ENCODE assay signal across 11 cellular contexts in genomic region chr2:240797914-240798313, GRCh38. TPM values are rescaled to one million over a fixed set of nuclear protein-coding genes. Genes with fewer than 3 reads are reported as not detected.
"Had no signal": no experiment of that assay in that cellular context is flagged by ENCODE, and none has a peak within 500 bp of the region (broad histone marks: within the 10 kb centered on the region; RNA-seq: fewer than 3 reads in every experiment).

No MANE protein-coding gene starts in this region.

- H3K9me3 Mint-ChIP-seq: activated CD4-positive, alpha-beta memory T cell treated with anti-CD3 and anti-CD28 coated beads for 36 hours had no signal

- ATAC-seq: activated CD4-positive, alpha-beta T cell treated with anti-CD3 and anti-CD28 coated beads for 36 hours had no signal

- H3K4me3 Mint-ChIP-seq: activated CD4-positive, alpha-beta memory T cell treated with anti-CD3 and anti-CD28 coated beads for 36 hours; activated CD4-positive, alpha-beta T cell treated with anti-CD3 and anti-CD28 coated beads for 36 hours; mesothelial cell of epicardium had no signal

- H3K27ac Mint-ChIP-seq: activated CD4-positive, alpha-beta memory T cell treated with anti-CD3 and anti-CD28 coated beads for 36 hours; activated CD4-positive, alpha-beta T cell treated with anti-CD3 and anti-CD28 coated beads for 36 hours; mesothelial cell of epicardium had no signal

- DNase-seq: activated CD4-positive, alpha-beta memory T cell treated with anti-CD3 and anti-CD28 coated beads for 36 hours; activated naive CD4-positive, alpha-beta T cell treated with Interleukin-2 at 50 U/mL for 16 hours; effector CD4-positive, alpha-beta T cell; kidney glomerular epithelial cell; retina; stimulated activated CD4-positive, alpha-beta T cell treated with anti-CD3 and anti-CD28 coated beads, Interleukin-4, amount 100 ng/mL, for 24 hours; stimulated activated naive CD4-positive, alpha-beta T cell; T-helper 9 cell had no signal

- H3K4me1 Mint-ChIP-seq: activated CD4-positive, alpha-beta T cell treated with anti-CD3 and anti-CD28 coated beads for 36 hours had no signal

- H3K36me3 Mint-ChIP-seq: activated CD4-positive, alpha-beta memory T cell treated with anti-CD3 and anti-CD28 coated beads for 36 hours had no signal

RNA-seq across cellular contexts. Expression of gene KIF1A, which starts 22.1 kb away (rescaled TPM):
- total RNA-seq: subcutaneous adipose tissue had no signal
